Comparison of ENCODE assay signal across 8 cellular contexts in the genomic region with DNA sequence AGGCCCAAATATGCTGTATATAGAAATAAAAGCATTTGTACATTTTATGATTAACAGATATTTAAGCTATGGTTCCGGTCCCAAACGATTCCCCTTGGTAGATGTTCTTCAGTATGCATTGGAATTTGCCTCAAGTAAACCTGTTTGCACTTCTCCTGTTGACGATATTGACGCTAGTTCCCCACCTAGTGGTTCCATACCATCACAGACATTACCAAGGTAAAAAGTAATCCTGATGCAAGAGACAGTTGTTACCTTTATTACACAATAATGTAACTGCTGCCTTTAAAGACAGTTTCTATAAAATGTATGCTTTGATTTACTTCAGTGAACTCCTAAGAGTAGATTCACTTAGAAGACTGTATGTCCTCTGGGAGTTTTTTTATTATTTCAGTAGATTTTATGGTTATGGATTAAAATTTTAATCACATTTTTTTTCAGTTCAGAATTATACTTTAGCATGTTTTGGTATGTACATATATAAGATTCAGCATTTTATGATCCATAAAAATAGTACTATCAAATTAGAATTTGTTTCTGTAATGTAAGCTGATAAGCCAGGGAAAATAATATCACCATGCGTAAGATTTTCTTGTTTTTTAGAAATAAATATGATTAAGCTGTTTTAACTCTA.
A peak's percentile ranks its signal among the peaks of the same experiment; 100 is the strongest.
DNase-seq lines count a peak whose midpoint lies in the region; ATAC-seq and FAIRE-seq lines count a peak whose summit lies in the region.

No MANE protein-coding gene starts in this region.

- no peaks in the 10 kb centered on the region for H3K9me3 Mint-ChIP-seq in activated CD4-positive, alpha-beta T cell treated with anti-CD3 and anti-CD28 coated beads, Interleukin-2, amount 10 ng/mL, durations not matched to agents 7 days and 5 days

- no peak overlapping the region for H3K27ac Mint-ChIP-seq in activated CD4-positive, alpha-beta T cell treated with anti-CD3 and anti-CD28 coated beads, Interleukin-2, amount 10 ng/mL, durations not matched to agents 7 days and 5 days

- POLR2A ChIA-PET in activated CD4-positive, alpha-beta T cell treated with anti-CD3 and anti-CD28 coated beads, Interleukin-2, amount 10 ng/mL, durations not matched to agents 7 days and 5 days (lab: Charles Lee), result no interaction called here

- intact Hi-C loops in left ventricle myocardium superior (cut with micrococcal nuclease), result loop anchor here (10.0 kb wide), 1 partner anchor 91 kb away; no protein-coding TSS in a partner anchor

- no peaks in the 10 kb centered on the region for H3K27me3 Mint-ChIP-seq in activated CD4-positive, alpha-beta T cell treated with anti-CD3 and anti-CD28 coated beads, Interleukin-2, amount 10 ng/mL, durations not matched to agents 7 days and 5 days

- H3K4me3 Mint-ChIP-seq in activated CD4-positive, alpha-beta T cell treated with anti-CD3 and anti-CD28 coated beads, Interleukin-2, amount 10 ng/mL, durations not matched to agents 7 days and 5 days, result no peak overlapping the region

- H3K9me3 ChIP-seq in small intestine (ENCODE audit: control insufficient read depth, low read depth), result no peaks in the 10 kb centered on the region

- CTCF ChIA-PET in activated CD4-positive, alpha-beta T cell treated with anti-CD3 and anti-CD28 coated beads, Interleukin-2, amount 10 ng/mL, durations not matched to agents 7 days and 5 days (lab: Charles Lee), result no interaction called here

- 26 to 52% (median 40%) methylated on average over 5 of the region's 5 CpGs for WGBS in small intestine, 3 donors

- H3K4me3 ChIP-seq in small intestine (ENCODE audit: low read depth in 1 of 2, low read length in 2 of 2), result no peak overlapping the region

- FAIRE-seq in small intestine (lab: Jason Lieb, UNC), result peak; percentile 82

- no peaks in the 10 kb centered on the region for H3K4me1 ChIP-seq in small intestine (ENCODE audit: control insufficient read depth in 2 of 2, insufficient read depth in 1 of 2, low read depth in 1 of 2, low read length in 1 of 2)

- peaks cover 0 to 3% of the 10 kb centered on the region in 2 donors for H3K36me3 ChIP-seq in small intestine (ENCODE audit: control insufficient read depth in 2 of 2, insufficient read depth in 2 of 2, low read length in 2 of 2)

- ATAC-seq in GM19463 (IDR thresholded peaks at IDR 0.05; ENCODE audit: unreplicated experiment) (peak; percentile 81), left ventricle myocardium superior (peak; percentile 83)

- no peaks in the 10 kb centered on the region for H3K27me3 ChIP-seq in small intestine (ENCODE audit: control insufficient read depth in 2 of 2, insufficient read depth in 2 of 2, low read length in 2 of 2)

- DNase-seq in NCI-H510A treated with DMSO at 0.1 percent for 48 hours (lab: John Stamatoyannopoulos, UW) (peak; percentile 8), NCI-H510A (lab: John Stamatoyannopoulos, UW) (no peak), LHCN-M2 (ENCODE audit: low read depth) (peak; percentile 49), left ventricle myocardium superior (no peak), small intestine (peak; percentile 78), NCI-H1436 treated with DMSO at 0.1 percent for 48 hours (lab: John Stamatoyannopoulos, UW) (no peak)
- peak; percentile 58 for DNase-seq in activated CD4-positive, alpha-beta T cell treated with anti-CD3 and anti-CD28 coated beads, Interleukin-2, amount 10 ng/mL, durations not matched to agents 7 days and 5 days

- no peak overlapping the region for H3K27ac ChIP-seq in small intestine (ENCODE audit: low read depth in 1 of 2, low read length in 1 of 2)

- H3K4me1 Mint-ChIP-seq in activated CD4-positive, alpha-beta T cell treated with anti-CD3 and anti-CD28 coated beads, Interleukin-2, amount 10 ng/mL, durations not matched to agents 7 days and 5 days, result peaks cover 33% of the 10 kb centered on the region

- H3K36me3 Mint-ChIP-seq in activated CD4-positive, alpha-beta T cell treated with anti-CD3 and anti-CD28 coated beads, Interleukin-2, amount 10 ng/mL, durations not matched to agents 7 days and 5 days (ENCODE audit: low read depth), result peaks cover 36% of the 10 kb centered on the region

Comparison
In these comparisons a context has a peak if more than half of its experiments do, and no peak if none do; other contexts are left out.
1. DNase-seq: peak in NCI-H510A treated with DMSO at 0.1 percent for 48 hours (single experiment), LHCN-M2 (single experiment), activated CD4-positive, alpha-beta T cell treated with anti-CD3 and anti-CD28 coated beads, Interleukin-2, amount 10 ng/mL, durations not matched to agents 7 days and 5 days (single experiment) and small intestine (single experiment); none in NCI-H510A (single experiment), left ventricle myocardium superior (single experiment) and NCI-H1436 treated with DMSO at 0.1 percent for 48 hours (single experiment).